ENCODE assay signal across 39 cellular contexts in the genomic region with DNA sequence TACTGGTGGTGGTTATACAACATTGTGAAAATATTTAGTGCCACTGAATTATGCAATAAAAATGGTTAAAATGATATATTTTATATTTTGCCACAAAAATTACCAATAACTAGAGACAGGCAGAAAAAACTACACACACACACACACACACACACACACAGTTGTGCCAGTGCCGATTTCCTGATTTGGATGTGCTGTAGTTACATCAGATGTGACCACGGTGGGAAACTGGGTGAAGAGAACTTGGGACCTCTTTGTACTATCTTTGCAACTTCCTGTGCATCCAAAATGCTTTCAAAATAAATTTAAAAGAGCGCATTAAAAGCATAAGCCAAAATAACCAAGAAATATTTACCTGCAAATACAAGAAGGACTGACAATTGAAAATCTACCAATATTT.
"Had no signal": no experiment of that assay in that cellular context is flagged by ENCODE, and none has a peak within 500 bp of the region (broad histone marks: within the 10 kb centered on the region; RNA-seq: fewer than 3 reads in every experiment).

No MANE protein-coding gene starts in this region.

- H3K4me1 ChIP-seq: ascending aorta, body of pancreas, breast epithelium had no signal

- H3K9me3 ChIP-seq: adrenal gland, ascending aorta, body of pancreas, breast epithelium had no signal

- H3K27me3 ChIP-seq: adrenal gland, ascending aorta, body of pancreas, brain microvascular endothelial cell, breast epithelium had no signal

- H3K4me3 ChIP-seq: adrenal gland, ascending aorta, body of pancreas, breast epithelium, cardiac muscle cell had no signal

- FAIRE-seq: bronchial epithelial cell, colon had no signal

- H3K4me3 Mint-ChIP-seq: activated naive CD4-positive, alpha-beta T cell treated with anti-CD3 and anti-CD28 coated beads for 36 hours; activated naive CD4-positive, alpha-beta T cell treated with anti-CD3 and anti-CD28 coated beads, Interleukin-2, amount 10 ng/mL, durations not matched to agents 7 days and 5 days; activated naive CD4-positive, alpha-beta T cell treated with anti-CD3 and anti-CD28 coated beads, Interleukin-2, amount 50 U/mL, for 24 hours; activated naive CD8-positive, alpha-beta T cell; activated naive CD8-positive, alpha-beta T cell treated with anti-CD3 and anti-CD28 coated beads for 36 hours; activated naive CD8-positive, alpha-beta T cell treated with anti-CD3 and anti-CD28 coated beads, Interleukin-2, amount 10 ng/mL, durations not matched to agents 7 days and 5 days; activated naive CD8-positive, alpha-beta T cell treated with anti-CD3 and anti-CD28 coated beads, Interleukin-2, amount 50 U/mL, for 24 hours; activated T-cell treated with anti-CD3 and anti-CD28 coated beads, Interleukin-2, amount 50 U/mL, for 24 hours; activated T-cell treated with anti-CD3 and anti-CD28 coated beads, Interleukin-2, amount 50 U/mL, for 4 hours; activated T-cell treated with anti-CD3 and anti-CD28 coated beads, Interleukin-2, amount 50 U/mL, for 72 hours; activated T-helper 1 cell treated with anti-CD3 and anti-CD28 coated beads, Interleukin-12 subunit alpha, Interleukin-12 subunit beta, Interleukin-2, Interleukin-4 antibody, amounts not matched to agents 30 ng/mL and 10 ng/mL and 1 ng/mL, durations not matched to agents 14 hours and 24 hours and 36 hours; activated T-helper 17 cell treated with anti-CD3 and anti-CD28 coated beads, Interleukin-2, amount 50 U/mL, for 72 hours; brain; central memory CD8-positive, alpha-beta T cell had no signal

- H3K9me3 Mint-ChIP-seq: activated naive CD4-positive, alpha-beta T cell treated with anti-CD3 and anti-CD28 coated beads, Interleukin-2, amount 10 ng/mL, durations not matched to agents 7 days and 5 days; activated naive CD4-positive, alpha-beta T cell treated with anti-CD3 and anti-CD28 coated beads, Interleukin-2, amount 50 U/mL, for 24 hours; activated naive CD4-positive, alpha-beta T cell treated with anti-CD3 and anti-CD28 coated beads, Interleukin-2, amount 50 U/mL, for 72 hours; activated naive CD8-positive, alpha-beta T cell treated with anti-CD3 and anti-CD28 coated beads for 36 hours; activated naive CD8-positive, alpha-beta T cell treated with anti-CD3 and anti-CD28 coated beads, Interleukin-2, amount 10 ng/mL, durations not matched to agents 7 days and 5 days; activated naive CD8-positive, alpha-beta T cell treated with anti-CD3 and anti-CD28 coated beads, Interleukin-2, amount 50 U/mL, for 24 hours; activated T-cell treated with anti-CD3 and anti-CD28 coated beads, Interleukin-2, amount 50 U/mL, for 24 hours; activated T-cell treated with anti-CD3 and anti-CD28 coated beads, Interleukin-2, amount 50 U/mL, for 4 hours; activated T-cell treated with anti-CD3 and anti-CD28 coated beads, Interleukin-2, amount 50 U/mL, for 72 hours; activated T-helper 1 cell treated with anti-CD3 and anti-CD28 coated beads, Interleukin-12 subunit alpha, Interleukin-12 subunit beta, Interleukin-2, Interleukin-4 antibody, amounts not matched to agents 30 ng/mL and 10 ng/mL and 1 ng/mL, durations not matched to agents 14 hours and 24 hours and 36 hours; activated T-helper 17 cell treated with anti-CD3 and anti-CD28 coated beads, Interleukin-2, amount 50 U/mL, for 72 hours; activated T-helper 2 cell treated with anti-CD3 and anti-CD28 coated beads, Interferon-gamma antibody, Interleukin-2, Interleukin-4, amounts not matched to agents 10 μg/mL and 5 μg/mL and 100 μg/mL, durations not matched to agents 14 hours and 24 hours and 36 hours; central memory CD8-positive, alpha-beta T cell had no signal

- H3K36me3 ChIP-seq: adrenal gland, ascending aorta, brain microvascular endothelial cell, breast epithelium, cardiac muscle cell had no signal

- H3K4me1 Mint-ChIP-seq: activated naive CD4-positive, alpha-beta T cell treated with anti-CD3 and anti-CD28 coated beads, Interleukin-2, amount 10 ng/mL, durations not matched to agents 7 days and 5 days; activated naive CD4-positive, alpha-beta T cell treated with anti-CD3 and anti-CD28 coated beads, Interleukin-2, amount 50 U/mL, for 24 hours; activated naive CD8-positive, alpha-beta T cell treated with anti-CD3 and anti-CD28 coated beads for 36 hours; activated naive CD8-positive, alpha-beta T cell treated with anti-CD3 and anti-CD28 coated beads, Interleukin-2, amount 10 ng/mL, durations not matched to agents 7 days and 5 days; activated naive CD8-positive, alpha-beta T cell treated with anti-CD3 and anti-CD28 coated beads, Interleukin-2, amount 50 U/mL, for 24 hours; activated T-helper 17 cell treated with anti-CD3 and anti-CD28 coated beads, Interleukin-2, amount 50 U/mL, for 72 hours; brain; central memory CD8-positive, alpha-beta T cell had no signal

- DNase-seq: activated effector memory CD4-positive, alpha-beta T cell treated with anti-CD3 and anti-CD28 coated beads, Interleukin-2, amount 50 U/mL, for 16 hours; activated effector memory CD4-positive, alpha-beta T cell treated with Interleukin-2 at 50 U/mL for 16 hours; activated gamma-delta T cell; activated gamma-delta T cell treated with Interleukin-2 at 50 U/mL for 16 hours; activated naive CD4-positive, alpha-beta T cell; activated naive CD4-positive, alpha-beta T cell treated with anti-CD3 and anti-CD28 coated beads for 36 hours; activated naive CD4-positive, alpha-beta T cell treated with anti-CD3 and anti-CD28 coated beads, Interleukin-2, amount 10 ng/mL, durations not matched to agents 7 days and 5 days; activated naive CD4-positive, alpha-beta T cell treated with anti-CD3 and anti-CD28 coated beads, Interleukin-2, amount 50 U/mL, for 16 hours; activated naive CD4-positive, alpha-beta T cell treated with Interleukin-2 at 50 U/mL for 16 hours; activated naive CD8-positive, alpha-beta T cell treated with anti-CD3 and anti-CD28 coated beads for 36 hours; activated naive CD8-positive, alpha-beta T cell treated with anti-CD3 and anti-CD28 coated beads, Interleukin-2, amount 10 ng/mL, durations not matched to agents 7 days and 5 days; activated naive CD8-positive, alpha-beta T cell treated with anti-CD3 and anti-CD28 coated beads, Interleukin-2, amount 50 U/mL, for 24 hours; activated T-cell treated with anti-CD3 and anti-CD28 coated beads, Interleukin-2, amount 50 U/mL, for 24 hours; activated T-cell treated with anti-CD3 and anti-CD28 coated beads, Interleukin-2, amount 50 U/mL, for 4 hours; activated T-cell treated with anti-CD3 and anti-CD28 coated beads, Interleukin-2, amount 50 U/mL, for 48 hours; activated T-cell treated with anti-CD3 and anti-CD28 coated beads, Interleukin-2, amount 50 U/mL, for 72 hours; adrenal gland; amniotic stem cell; amygdala; anterior cingulate cortex; aorta; body of pancreas; brain microvascular endothelial cell; caudate nucleus; central memory CD4-positive, alpha-beta T cell; cerebellar nuclear complex had no signal

- H3K36me3 Mint-ChIP-seq: activated naive CD4-positive, alpha-beta T cell treated with anti-CD3 and anti-CD28 coated beads, Interleukin-2, amount 10 ng/mL, durations not matched to agents 7 days and 5 days; activated naive CD4-positive, alpha-beta T cell treated with anti-CD3 and anti-CD28 coated beads, Interleukin-2, amount 50 U/mL, for 24 hours; activated naive CD4-positive, alpha-beta T cell treated with anti-CD3 and anti-CD28 coated beads, Interleukin-2, amount 50 U/mL, for 72 hours; activated naive CD8-positive, alpha-beta T cell; activated naive CD8-positive, alpha-beta T cell treated with anti-CD3 and anti-CD28 coated beads for 36 hours; activated naive CD8-positive, alpha-beta T cell treated with anti-CD3 and anti-CD28 coated beads, Interleukin-2, amount 10 ng/mL, durations not matched to agents 7 days and 5 days; brain had no signal

- H3K27ac ChIP-seq: adrenal gland, ascending aorta, body of pancreas, brain microvascular endothelial cell, breast epithelium, cardiac muscle cell had no signal

- ATAC-seq: activated naive CD4-positive, alpha-beta T cell treated with anti-CD3 and anti-CD28 coated beads, Interleukin-2, amount 50 U/mL, for 72 hours; activated naive CD8-positive, alpha-beta T cell treated with anti-CD3 and anti-CD28 coated beads, Interleukin-2, amount 50 U/mL, for 24 hours; activated T-cell treated with anti-CD3 and anti-CD28 coated beads, Interleukin-2, amount 50 U/mL, for 4 hours; activated T-cell treated with anti-CD3 and anti-CD28 coated beads, Interleukin-2, amount 50 U/mL, for 72 hours; activated T-helper 17 cell treated with anti-CD3 and anti-CD28 coated beads, Interleukin-2, amount 50 U/mL, for 72 hours; body of pancreas had no signal

- H3K27ac Mint-ChIP-seq: activated naive CD4-positive, alpha-beta T cell treated with anti-CD3 and anti-CD28 coated beads for 36 hours; activated naive CD4-positive, alpha-beta T cell treated with anti-CD3 and anti-CD28 coated beads, Interleukin-2, amount 10 ng/mL, durations not matched to agents 7 days and 5 days; activated naive CD4-positive, alpha-beta T cell treated with anti-CD3 and anti-CD28 coated beads, Interleukin-2, amount 50 U/mL, for 24 hours; activated naive CD4-positive, alpha-beta T cell treated with anti-CD3 and anti-CD28 coated beads, Interleukin-2, amount 50 U/mL, for 72 hours; activated naive CD8-positive, alpha-beta T cell; activated naive CD8-positive, alpha-beta T cell treated with anti-CD3 and anti-CD28 coated beads for 36 hours; activated naive CD8-positive, alpha-beta T cell treated with anti-CD3 and anti-CD28 coated beads, Interleukin-2, amount 10 ng/mL, durations not matched to agents 7 days and 5 days; activated naive CD8-positive, alpha-beta T cell treated with anti-CD3 and anti-CD28 coated beads, Interleukin-2, amount 50 U/mL, for 24 hours; activated T-cell treated with anti-CD3 and anti-CD28 coated beads, Interleukin-2, amount 50 U/mL, for 24 hours; activated T-cell treated with anti-CD3 and anti-CD28 coated beads, Interleukin-2, amount 50 U/mL, for 72 hours; activated T-helper 1 cell treated with anti-CD3 and anti-CD28 coated beads, Interleukin-12 subunit alpha, Interleukin-12 subunit beta, Interleukin-2, Interleukin-4 antibody, amounts not matched to agents 30 ng/mL and 10 ng/mL and 1 ng/mL, durations not matched to agents 14 hours and 24 hours and 36 hours; activated T-helper 17 cell treated with anti-CD3 and anti-CD28 coated beads, Interleukin-2, amount 50 U/mL, for 72 hours; activated T-helper 2 cell treated with anti-CD3 and anti-CD28 coated beads, Interferon-gamma antibody, Interleukin-2, Interleukin-4, amounts not matched to agents 10 μg/mL and 5 μg/mL and 100 μg/mL, durations not matched to agents 14 hours and 24 hours and 36 hours had no signal

- H3K27me3 Mint-ChIP-seq: activated naive CD4-positive, alpha-beta T cell treated with anti-CD3 and anti-CD28 coated beads, Interleukin-2, amount 10 ng/mL, durations not matched to agents 7 days and 5 days; activated naive CD8-positive, alpha-beta T cell treated with anti-CD3 and anti-CD28 coated beads, Interleukin-2, amount 10 ng/mL, durations not matched to agents 7 days and 5 days; activated naive CD8-positive, alpha-beta T cell treated with anti-CD3 and anti-CD28 coated beads, Interleukin-2, amount 50 U/mL, for 24 hours; activated T-cell treated with anti-CD3 and anti-CD28 coated beads, Interleukin-2, amount 50 U/mL, for 24 hours had no signal
